In genomic region chr18:63073481-63073880, GRCh38 we compare ENCODE assay signal across 10 cellular contexts.
A peak's percentile ranks its signal among the peaks of the same experiment; 100 is the strongest.
DNase-seq lines count a peak whose midpoint lies in the region; ATAC-seq and TF ChIP-seq lines count a peak whose summit lies in the region.
"Had no signal": no experiment of that assay in that cellular context is flagged by ENCODE, and none has a peak within 500 bp of the region (broad histone marks: within the 10 kb centered on the region; RNA-seq: fewer than 3 reads in every experiment).

No MANE protein-coding gene starts in this region.

- no peaks in the 10 kb centered on the region for H3K9me3 Mint-ChIP-seq in chondrocyte (ENCODE audit: low read depth)

- peaks cover 16% of the 10 kb centered on the region for H3K27me3 Mint-ChIP-seq in chondrocyte (ENCODE audit: low read depth)

- peak; percentile 38 for DNase-seq in GF-D8 (lab: John Stamatoyannopoulos, UW)
- peak; percentile 41 to 63 for DNase-seq in HL-60 (ENCODE audit: low read depth in 1 of 2, low spot score in 1 of 2)
- DNase-seq in chondrocyte (ENCODE audit: low spot score): no peak
- no peak for DNase-seq in foreskin melanocyte
- DNase-seq in cerebellum (ENCODE audit: low spot score): no peak
- no peak for DNase-seq in RWPE1 (ENCODE audit: low spot score)
- no peak for DNase-seq in NCI-H446 (lab: John Stamatoyannopoulos, UW)
- DNase-seq: activated CD4-positive, alpha-beta T cell treated with anti-CD3 and anti-CD28 coated beads for 4 hours; KG1 had no signal

- POLR2A ChIA-PET in RWPE1 (lab: Yijun Ruan, JAX; ENCODE audit: low non-redundant PET): no interaction called here

- H3K4me1 Mint-ChIP-seq in chondrocyte (ENCODE audit: low read depth): peaks cover 10% of the 10 kb centered on the region

- no peak overlapping the region for H3K4me3 ChIP-seq in HL-60 (replicated peaks; ENCODE audit: insufficient read depth, low read length)

- no peak overlapping the region for H3K27ac Mint-ChIP-seq in chondrocyte (ENCODE audit: unreplicated experiment)

- peak; percentile 41 for ATAC-seq in GM19043 (IDR thresholded peaks at IDR 0.05; ENCODE audit: low read depth, unreplicated experiment)

- H3K36me3 Mint-ChIP-seq in chondrocyte (ENCODE audit: low read depth): no peaks in the 10 kb centered on the region

- H3K4me3 Mint-ChIP-seq in chondrocyte (ENCODE audit: unreplicated experiment): no peak overlapping the region

- no peaks in the 10 kb centered on the region for H3K27me3 ChIP-seq in HL-60 (ENCODE audit: insufficient read depth, poor library complexity, severe bottlenecking)

- TF ChIP-seq CTCF in HL-60 (IDR thresholded peaks at IDR 0.05; ENCODE audit: insufficient read depth, low read length) (peak; percentile 18), chondrocyte (IDR thresholded peaks at IDR 0.05) (peak; percentile 15), RWPE1 (conservative IDR thresholded peaks at IDR 0.05; ENCODE audit: low read depth) (no peak)

- CTCF ChIA-PET in RWPE1 (lab: Yijun Ruan, JAX): interaction anchor here (0.6 kb wide), 1 partner anchor 91 kb away, joined by 3 read pairs; no protein-coding TSS in a partner anchor

- H3K27ac ChIP-seq in HL-60 (replicated peaks): peak overlapping the region; percentile 26
- no peak overlapping the region for H3K27ac ChIP-seq in RWPE1

Comparison
In these comparisons a context has a peak if more than half of its experiments do, and no peak if none do; other contexts are left out.
1. DNase-seq: peak in GF-D8 (single experiment) and HL-60 (2 of 2); none in chondrocyte (single experiment), foreskin melanocyte (single experiment), cerebellum (single experiment), RWPE1 (single experiment) and NCI-H446 (0 of 2).